In genomic region chr2:239375278-239376061, GRCh38 we compare ENCODE assay signal across 1 cellular context.
TF ChIP-seq lines count a peak whose summit lies in the region.

No MANE protein-coding gene starts in this region.

TF ChIP-seq in HCT116, 20 proteins besides CTCF, POLR2A, EP300 and RAD21 (continued from another document):
- TF ChIP-seq ZBTB33 (IDR thresholded peaks at IDR 0.05; ENCODE audit: extremely low read depth, insufficient replicate concordance, low read length) (no peak), TCF7L2 (IDR thresholded peaks at IDR 0.05; ENCODE audit: borderline replicate concordance, extremely low read depth, insufficient read depth, insufficient read length) (no peak)
